Comparison of ENCODE assay signal across 12 cellular contexts in genomic region chr9:89750117-89750551, GRCh38.
DNase-seq lines count a peak whose midpoint lies in the region; ATAC-seq and TF ChIP-seq lines count a peak whose summit lies in the region.
"Had no signal": no experiment of that assay in that cellular context is flagged by ENCODE, and none has a peak within 500 bp of the region (broad histone marks: within the 10 kb centered on the region; RNA-seq: fewer than 3 reads in every experiment).

No MANE protein-coding gene starts in this region.

- H3K4me1 ChIP-seq in adrenal gland (replicated peaks in 1 of 2) = peaks cover 0 to 7% of the 10 kb centered on the region in 2 donors
- H3K4me1 ChIP-seq: breast epithelium had no signal

- H3K36me3 ChIP-seq in adrenal gland (replicated peaks in 1 of 2) = no peaks in the 10 kb centered on the region
- H3K36me3 ChIP-seq: breast epithelium had no signal

- peaks cover 8% of the 10 kb centered on the region for H3K27me3 Mint-ChIP-seq in brain

- no peaks in the 10 kb centered on the region for H3K27me3 ChIP-seq in adrenal gland

- intact Hi-C loops in adrenal gland (cut with DNase I) = no loop called here

- no peak for TF ChIP-seq CTCF in brain (conservative IDR thresholded peaks at IDR 0.05)
- TF ChIP-seq CTCF in adrenal gland (IDR thresholded peaks at IDR 0.05) = no peak

- no peaks in the 10 kb centered on the region for H3K36me3 Mint-ChIP-seq in brain
- H3K36me3 Mint-ChIP-seq: memory B cell; stimulated activated naive B cell treated with anti-CD40 and anti-IgM and Interleukin-4, amounts not matched to agents 10 μg/mL and 1 μg/mL and 100 μg/mL, for 72 hours had no signal

- peak; percentile 53 for DNase-seq in Ammon's horn (ENCODE audit: low spot score)
- peak; percentile 17 for DNase-seq in NCI-H146 treated with DMSO at 0.1 percent for 48 hours (lab: John Stamatoyannopoulos, UW; ENCODE audit: unreplicated experiment)
- DNase-seq in middle frontal gyrus (ENCODE audit: extremely low spot score, low spot score) = peak; percentile 3
- no peak for DNase-seq in LoVo (ENCODE audit: low spot score)
- DNase-seq in adrenal gland = no peak
- DNase-seq in activated effector memory CD4-positive, alpha-beta T cell treated with anti-CD3 and anti-CD28 coated beads, Interleukin-2, amount 50 U/mL, for 16 hours = no peak
- DNase-seq: activated CD8-positive, alpha-beta memory T cell treated with anti-CD3 and anti-CD28 coated beads, Interleukin-2, amount 50 U/mL, for 48 hours; stimulated activated naive B cell treated with anti-CD40 and anti-IgM and Interleukin-4, amounts not matched to agents 10 μg/mL and 1 μg/mL and 100 μg/mL, for 72 hours had no signal

- no peaks in the 10 kb centered on the region for H3K9me3 ChIP-seq in adrenal gland (replicated peaks in 1 of 3)

- peak overlapping the region; percentile 16 to 91 (median 87) for H3K27ac Mint-ChIP-seq in brain
- H3K27ac Mint-ChIP-seq: memory B cell had no signal

- WGBS in adrenal gland, 4 donors = 83 to 93% (median 84%) methylated on average over 7 to 9 of the region's 9 CpGs

- no peak overlapping the region for H3K4me3 Mint-ChIP-seq in brain
- H3K4me3 Mint-ChIP-seq: memory B cell; stimulated activated naive B cell treated with anti-CD40 and anti-IgM and Interleukin-4, amounts not matched to agents 10 μg/mL and 1 μg/mL and 100 μg/mL, for 72 hours had no signal

- TF ChIP-seq POLR2A in adrenal gland (IDR thresholded peaks at IDR 0.05) = no peak

- no peak overlapping the region for H3K27ac ChIP-seq in adrenal gland

- H3K9me3 Mint-ChIP-seq in brain = peaks cover 0 to 10% (median 4%) of the 10 kb centered on the region in 5 experiments
- H3K9me3 Mint-ChIP-seq: stimulated activated naive B cell treated with anti-CD40 and anti-IgM and Interleukin-4, amounts not matched to agents 10 μg/mL and 1 μg/mL and 100 μg/mL, for 72 hours had no signal

- H3K4me1 Mint-ChIP-seq in brain = peaks cover 72% of the 10 kb centered on the region

- ATAC-seq in HG02840 (IDR thresholded peaks at IDR 0.05; ENCODE audit: low FRiP score, unreplicated experiment) = no peak
- ATAC-seq: stimulated activated naive B cell treated with anti-CD40 and anti-IgM and Interleukin-4, amounts not matched to agents 10 μg/mL and 1 μg/mL and 100 μg/mL, for 72 hours had no signal

- H3K4me3 ChIP-seq in adrenal gland = no peak overlapping the region
- H3K4me3 ChIP-seq: breast epithelium had no signal

Comparison
In these comparisons a context has a peak if more than half of its experiments do, and no peak if none do; other contexts are left out.
1. DNase-seq: peak in Ammon's horn (single experiment), NCI-H146 treated with DMSO at 0.1 percent for 48 hours (single experiment) and middle frontal gyrus (single experiment); none in LoVo (single experiment), adrenal gland (0 of 7) and activated effector memory CD4-positive, alpha-beta T cell treated with anti-CD3 and anti-CD28 coated beads, Interleukin-2, amount 50 U/mL, for 16 hours (single experiment).